ENCODE assay signal across 10 cellular contexts in genomic region chr12:64687816-64688599, GRCh38.
DNase-seq lines count a peak whose midpoint lies in the region; TF ChIP-seq lines count a peak whose summit lies in the region.
"Had no signal": no experiment of that assay in that cellular context is flagged by ENCODE, and none has a peak within 500 bp of the region (broad histone marks: within the 10 kb centered on the region; RNA-seq: fewer than 3 reads in every experiment).

No MANE protein-coding gene starts in this region.

- peak; percentile 63 for DNase-seq in AG20443 (ENCODE audit: low spot score)
- peak; percentile 42 for DNase-seq in astrocyte of the spinal cord (ENCODE audit: low read depth, low spot score)
- no peak for DNase-seq in mesothelial cell of epicardium (ENCODE audit: low spot score in 2 of 2, unreplicated experiment in 2 of 2)
- no peak for DNase-seq in DMS53 (lab: John Stamatoyannopoulos, UW)
- no peak for DNase-seq in NCI-H2171 (lab: John Stamatoyannopoulos, UW)
- DNase-seq in A172 (ENCODE audit: low spot score): no peak
- no peak for DNase-seq in dedifferentiated amniotic fluid mesenchymal stem cell (ENCODE audit: extremely low spot score)
- DNase-seq: MM.1S, SHP77 had no signal

- H3K4me1 Mint-ChIP-seq in IgD-negative memory B cell: peaks cover 11 to 20% (median 13%) of the 10 kb centered on the region in 3 donors
- peaks cover 24% of the 10 kb centered on the region for H3K4me1 Mint-ChIP-seq in mesothelial cell of epicardium

- TF ChIP-seq CTCF in astrocyte of the spinal cord (IDR thresholded peaks at IDR 0.05; ENCODE audit: low read depth, low read length) (no peak), mesothelial cell of epicardium (IDR thresholded peaks at IDR 0.05; ENCODE audit: unreplicated experiment) (no peak)

- H3K9me3 Mint-ChIP-seq in IgD-negative memory B cell: no peaks in the 10 kb centered on the region
- no peaks in the 10 kb centered on the region for H3K9me3 Mint-ChIP-seq in mesothelial cell of epicardium

- H3K4me3 ChIP-seq in astrocyte of the spinal cord (ENCODE audit: low read depth, low read length): no peak overlapping the region

- peak overlapping the region; percentile 11 to 54 (median 16) for H3K27ac Mint-ChIP-seq in IgD-negative memory B cell
- H3K27ac Mint-ChIP-seq in mesothelial cell of epicardium: peak overlapping the region; percentile 39

- H3K36me3 Mint-ChIP-seq in IgD-negative memory B cell (no peaks in the 10 kb centered on the region), mesothelial cell of epicardium (peaks cover 17% of the 10 kb centered on the region)

- in situ Hi-C loops in astrocyte of the spinal cord (cut with HindIII; ENCODE audit: low sequenced_read_pairs): no loop called here

- no peaks in the 10 kb centered on the region for H3K27me3 Mint-ChIP-seq in IgD-negative memory B cell
- H3K27me3 Mint-ChIP-seq in mesothelial cell of epicardium (ENCODE audit: low read depth): no peaks in the 10 kb centered on the region

- H3K4me3 Mint-ChIP-seq in IgD-negative memory B cell: peak overlapping the region in 1 of 4 donors; percentile 26
- no peak overlapping the region for H3K4me3 Mint-ChIP-seq in mesothelial cell of epicardium

Comparison
In these comparisons a context has a peak if more than half of its experiments do, and no peak if none do; other contexts are left out.
1. DNase-seq: peak in AG20443 (single experiment) and astrocyte of the spinal cord (single experiment); none in mesothelial cell of epicardium (0 of 2), DMS53 (single experiment), NCI-H2171 (single experiment), A172 (single experiment) and dedifferentiated amniotic fluid mesenchymal stem cell (single experiment).